Comparison of ENCODE assay signal across 1 cellular context in the genomic region with DNA sequence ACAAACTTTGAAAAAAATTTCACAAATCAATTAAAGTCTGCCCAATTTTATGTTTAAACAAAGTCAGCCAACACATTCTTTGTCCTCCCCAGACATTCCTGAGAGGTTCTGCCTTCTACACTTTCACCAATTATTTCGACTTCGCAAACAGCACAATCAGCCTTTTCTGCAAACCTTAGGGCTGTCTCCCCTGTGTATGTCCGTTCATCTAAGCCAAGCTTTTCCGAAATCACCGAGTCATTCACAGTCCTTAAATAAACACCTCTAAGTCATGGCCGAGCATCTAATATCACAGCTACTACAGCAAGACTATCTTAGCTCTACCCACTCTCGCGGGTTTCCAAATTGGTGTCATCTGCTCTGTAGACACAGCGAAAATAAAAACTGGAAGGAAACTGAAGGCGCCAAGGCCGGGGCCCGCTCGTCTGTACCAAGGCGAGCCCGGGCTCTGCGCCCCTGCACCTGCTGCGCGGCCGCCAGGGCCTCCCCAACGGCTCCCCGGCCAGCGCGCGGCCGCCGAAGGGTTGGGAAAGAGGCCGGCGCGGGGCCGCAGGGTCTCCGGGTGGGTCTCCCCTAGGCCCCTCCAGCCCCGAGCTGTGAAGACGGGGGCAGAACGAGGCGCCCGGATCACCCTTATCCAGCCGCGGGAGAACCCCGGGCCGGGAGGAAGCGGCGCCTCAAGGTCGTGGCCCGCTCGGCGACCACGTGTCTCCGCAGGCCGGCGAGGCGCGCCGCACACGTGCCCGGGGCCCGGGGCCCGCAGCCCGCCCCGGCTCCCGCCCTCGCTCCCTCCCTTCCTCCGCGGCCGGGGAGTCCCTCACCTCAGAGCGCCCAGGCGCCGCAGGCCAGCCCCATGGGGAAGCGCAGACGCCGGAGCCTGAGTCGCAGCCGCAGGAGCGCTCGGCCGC.
TF ChIP-seq lines count a peak whose summit lies in the region.

No MANE protein-coding gene starts in this region.

TF ChIP-seq in GM12878, 131 proteins besides CTCF, POLR2A, EP300 and RAD21 (continued from another document and continues in another):
- no peak for TF ChIP-seq EZH2 (IDR thresholded peaks at IDR 0.05; ENCODE audit: borderline replicate concordance, control insufficient read depth, low read depth, low read length)
- TF ChIP-seq RAD51 (IDR thresholded peaks at IDR 0.05) = no peak
- TF ChIP-seq, protein P1, sequence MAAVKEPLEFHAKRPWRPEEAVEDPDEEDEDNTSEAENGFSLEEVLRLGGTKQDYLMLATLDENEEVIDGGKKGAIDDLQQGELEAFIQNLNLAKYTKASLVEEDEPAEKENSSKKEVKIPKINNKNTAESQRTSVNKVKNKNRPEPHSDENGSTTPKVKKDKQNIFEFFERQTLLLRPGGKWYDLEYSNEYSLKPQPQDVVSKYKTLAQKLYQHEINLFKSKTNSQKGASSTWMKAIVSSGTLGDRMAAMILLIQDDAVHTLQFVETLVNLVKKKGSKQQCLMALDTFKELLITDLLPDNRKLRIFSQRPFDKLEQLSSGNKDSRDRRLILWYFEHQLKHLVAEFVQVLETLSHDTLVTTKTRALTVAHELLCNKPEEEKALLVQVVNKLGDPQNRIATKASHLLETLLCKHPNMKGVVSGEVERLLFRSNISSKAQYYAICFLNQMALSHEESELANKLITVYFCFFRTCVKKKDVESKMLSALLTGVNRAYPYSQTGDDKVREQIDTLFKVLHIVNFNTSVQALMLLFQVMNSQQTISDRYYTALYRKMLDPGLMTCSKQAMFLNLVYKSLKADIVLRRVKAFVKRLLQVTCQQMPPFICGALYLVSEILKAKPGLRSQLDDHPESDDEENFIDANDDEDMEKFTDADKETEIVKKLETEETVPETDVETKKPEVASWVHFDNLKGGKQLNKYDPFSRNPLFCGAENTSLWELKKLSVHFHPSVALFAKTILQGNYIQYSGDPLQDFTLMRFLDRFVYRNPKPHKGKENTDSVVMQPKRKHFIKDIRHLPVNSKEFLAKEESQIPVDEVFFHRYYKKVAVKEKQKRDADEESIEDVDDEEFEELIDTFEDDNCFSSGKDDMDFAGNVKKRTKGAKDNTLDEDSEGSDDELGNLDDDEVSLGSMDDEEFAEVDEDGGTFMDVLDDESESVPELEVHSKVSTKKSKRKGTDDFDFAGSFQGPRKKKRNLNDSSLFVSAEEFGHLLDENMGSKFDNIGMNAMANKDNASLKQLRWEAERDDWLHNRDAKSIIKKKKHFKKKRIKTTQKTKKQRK (IDR thresholded peaks at IDR 0.05; ENCODE audit: low read depth, low read length) = no peak
- TF ChIP-seq RBBP5 (conservative IDR thresholded peaks at IDR 0.05) = no peak
- no peak for TF ChIP-seq RELA (IDR thresholded peaks at IDR 0.05; ENCODE audit: borderline replicate concordance, partially characterized antibody)
- TF ChIP-seq HDAC6 (IDR thresholded peaks at IDR 0.05; ENCODE audit: unreplicated experiment) = peak; percentile 56
- TF ChIP-seq, protein P2, sequence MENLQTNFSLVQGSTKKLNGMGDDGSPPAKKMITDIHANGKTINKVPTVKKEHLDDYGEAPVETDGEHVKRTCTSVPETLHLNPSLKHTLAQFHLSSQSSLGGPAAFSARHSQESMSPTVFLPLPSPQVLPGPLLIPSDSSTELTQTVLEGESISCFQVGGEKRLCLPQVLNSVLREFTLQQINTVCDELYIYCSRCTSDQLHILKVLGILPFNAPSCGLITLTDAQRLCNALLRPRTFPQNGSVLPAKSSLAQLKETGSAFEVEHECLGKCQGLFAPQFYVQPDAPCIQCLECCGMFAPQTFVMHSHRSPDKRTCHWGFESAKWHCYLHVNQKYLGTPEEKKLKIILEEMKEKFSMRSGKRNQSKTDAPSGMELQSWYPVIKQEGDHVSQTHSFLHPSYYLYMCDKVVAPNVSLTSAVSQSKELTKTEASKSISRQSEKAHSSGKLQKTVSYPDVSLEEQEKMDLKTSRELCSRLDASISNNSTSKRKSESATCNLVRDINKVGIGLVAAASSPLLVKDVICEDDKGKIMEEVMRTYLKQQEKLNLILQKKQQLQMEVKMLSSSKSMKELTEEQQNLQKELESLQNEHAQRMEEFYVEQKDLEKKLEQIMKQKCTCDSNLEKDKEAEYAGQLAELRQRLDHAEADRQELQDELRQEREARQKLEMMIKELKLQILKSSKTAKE (IDR thresholded peaks at IDR 0.05; ENCODE audit: low read depth, poor library complexity, severe bottlenecking) = no peak
- TF ChIP-seq TBL1XR1 (IDR thresholded peaks at IDR 0.05; ENCODE audit: low read depth, low read length) = 0 out of 2 replicates have a peak, but pooled peaks have one; percentile 7
- TF ChIP-seq, protein P3, sequence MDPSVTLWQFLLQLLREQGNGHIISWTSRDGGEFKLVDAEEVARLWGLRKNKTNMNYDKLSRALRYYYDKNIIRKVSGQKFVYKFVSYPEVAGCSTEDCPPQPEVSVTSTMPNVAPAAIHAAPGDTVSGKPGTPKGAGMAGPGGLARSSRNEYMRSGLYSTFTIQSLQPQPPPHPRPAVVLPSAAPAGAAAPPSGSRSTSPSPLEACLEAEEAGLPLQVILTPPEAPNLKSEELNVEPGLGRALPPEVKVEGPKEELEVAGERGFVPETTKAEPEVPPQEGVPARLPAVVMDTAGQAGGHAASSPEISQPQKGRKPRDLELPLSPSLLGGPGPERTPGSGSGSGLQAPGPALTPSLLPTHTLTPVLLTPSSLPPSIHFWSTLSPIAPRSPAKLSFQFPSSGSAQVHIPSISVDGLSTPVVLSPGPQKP (IDR thresholded peaks at IDR 0.05; ENCODE audit: low read depth, low read length) = no peak
- TF ChIP-seq JUNB (IDR thresholded peaks at IDR 0.05) = no peak
- TF ChIP-seq, protein P4, sequence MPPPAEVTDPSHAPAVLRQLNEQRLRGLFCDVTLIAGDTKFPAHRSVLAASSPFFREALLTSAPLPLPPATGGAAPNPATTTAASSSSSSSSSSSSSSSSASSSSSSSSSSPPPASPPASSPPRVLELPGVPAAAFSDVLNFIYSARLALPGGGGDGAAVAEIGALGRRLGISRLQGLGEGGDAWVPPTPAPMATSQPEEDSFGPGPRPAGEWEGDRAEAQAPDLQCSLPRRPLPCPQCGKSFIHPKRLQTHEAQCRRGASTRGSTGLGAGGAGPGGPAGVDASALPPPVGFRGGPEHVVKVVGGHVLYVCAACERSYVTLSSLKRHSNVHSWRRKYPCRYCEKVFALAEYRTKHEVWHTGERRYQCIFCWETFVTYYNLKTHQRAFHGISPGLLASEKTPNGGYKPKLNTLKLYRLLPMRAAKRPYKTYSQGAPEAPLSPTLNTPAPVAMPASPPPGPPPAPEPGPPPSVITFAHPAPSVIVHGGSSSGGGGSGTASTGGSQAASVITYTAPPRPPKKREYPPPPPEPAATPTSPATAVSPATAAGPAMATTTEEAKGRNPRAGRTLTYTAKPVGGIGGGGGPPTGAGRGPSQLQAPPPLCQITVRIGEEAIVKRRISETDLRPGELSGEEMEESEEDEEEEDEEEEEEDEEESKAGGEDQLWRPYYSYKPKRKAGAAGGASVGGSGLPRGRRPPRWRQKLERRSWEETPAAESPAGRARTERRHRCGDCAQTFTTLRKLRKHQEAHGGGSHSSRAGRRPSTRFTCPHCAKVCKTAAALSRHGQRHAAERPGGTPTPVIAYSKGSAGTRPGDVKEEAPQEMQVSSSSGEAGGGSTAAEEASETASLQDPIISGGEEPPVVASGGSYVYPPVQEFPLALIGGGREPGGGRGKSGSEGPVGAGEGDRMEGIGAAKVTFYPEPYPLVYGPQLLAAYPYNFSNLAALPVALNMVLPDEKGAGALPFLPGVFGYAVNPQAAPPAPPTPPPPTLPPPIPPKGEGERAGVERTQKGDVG (CRISPR knock-in tag; IDR thresholded peaks at IDR 0.05) = no peak; the same call in 1 of the 2 replicates
- no peak for TF ChIP-seq NR2C2 (IDR thresholded peaks at IDR 0.05; ENCODE audit: borderline replicate concordance, control insufficient read depth, insufficient read length, low read depth)
- no peak for TF ChIP-seq CBX5 (IDR thresholded peaks at IDR 0.05; ENCODE audit: low read depth)
- no peak for TF ChIP-seq PAX5 (IDR thresholded peaks at IDR 0.05; ENCODE audit: borderline replicate concordance, low read depth, low read length)
- no peak for TF ChIP-seq FOS (IDR thresholded peaks at IDR 0.05; ENCODE audit: borderline replicate concordance, extremely low read depth, insufficient read length)
- TF ChIP-seq PAX8 (IDR thresholded peaks at IDR 0.05) = no peak
- TF ChIP-seq RCOR1 (conservative IDR thresholded peaks at IDR 0.05; ENCODE audit: low read depth, low read length) = no peak
- TF ChIP-seq IRF4 (IDR thresholded peaks at IDR 0.05; ENCODE audit: low read depth, low read length) = no peak
- no peak for TF ChIP-seq STAT1 (conservative IDR thresholded peaks at IDR 0.05)
- TF ChIP-seq, protein P5, sequence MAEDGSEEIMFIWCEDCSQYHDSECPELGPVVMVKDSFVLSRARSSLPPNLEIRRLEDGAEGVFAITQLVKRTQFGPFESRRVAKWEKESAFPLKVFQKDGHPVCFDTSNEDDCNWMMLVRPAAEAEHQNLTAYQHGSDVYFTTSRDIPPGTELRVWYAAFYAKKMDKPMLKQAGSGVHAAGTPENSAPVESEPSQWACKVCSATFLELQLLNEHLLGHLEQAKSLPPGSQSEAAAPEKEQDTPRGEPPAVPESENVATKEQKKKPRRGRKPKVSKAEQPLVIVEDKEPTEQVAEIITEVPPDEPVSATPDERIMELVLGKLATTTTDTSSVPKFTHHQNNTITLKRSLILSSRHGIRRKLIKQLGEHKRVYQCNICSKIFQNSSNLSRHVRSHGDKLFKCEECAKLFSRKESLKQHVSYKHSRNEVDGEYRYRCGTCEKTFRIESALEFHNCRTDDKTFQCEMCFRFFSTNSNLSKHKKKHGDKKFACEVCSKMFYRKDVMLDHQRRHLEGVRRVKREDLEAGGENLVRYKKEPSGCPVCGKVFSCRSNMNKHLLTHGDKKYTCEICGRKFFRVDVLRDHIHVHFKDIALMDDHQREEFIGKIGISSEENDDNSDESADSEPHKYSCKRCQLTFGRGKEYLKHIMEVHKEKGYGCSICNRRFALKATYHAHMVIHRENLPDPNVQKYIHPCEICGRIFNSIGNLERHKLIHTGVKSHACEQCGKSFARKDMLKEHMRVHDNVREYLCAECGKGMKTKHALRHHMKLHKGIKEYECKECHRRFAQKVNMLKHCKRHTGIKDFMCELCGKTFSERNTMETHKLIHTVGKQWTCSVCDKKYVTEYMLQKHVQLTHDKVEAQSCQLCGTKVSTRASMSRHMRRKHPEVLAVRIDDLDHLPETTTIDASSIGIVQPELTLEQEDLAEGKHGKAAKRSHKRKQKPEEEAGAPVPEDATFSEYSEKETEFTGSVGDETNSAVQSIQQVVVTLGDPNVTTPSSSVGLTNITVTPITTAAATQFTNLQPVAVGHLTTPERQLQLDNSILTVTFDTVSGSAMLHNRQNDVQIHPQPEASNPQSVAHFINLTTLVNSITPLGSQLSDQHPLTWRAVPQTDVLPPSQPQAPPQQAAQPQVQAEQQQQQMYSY (CRISPR knock-in tag; IDR thresholded peaks at IDR 0.05) = no peak
- TF ChIP-seq PML (IDR thresholded peaks at IDR 0.05; ENCODE audit: low read length) = no peak
- peak; percentile 99; the same call in 1 of the 2 replicates for TF ChIP-seq LARP7 (IDR thresholded peaks at IDR 0.05)
- TF ChIP-seq NFXL1 (IDR thresholded peaks at IDR 0.05; ENCODE audit: borderline replicate concordance) = no peak
- TF ChIP-seq MYB (IDR thresholded peaks at IDR 0.05; ENCODE audit: borderline replicate concordance, low read depth, low read length) = no peak
- TF ChIP-seq IKZF1 (conservative IDR thresholded peaks at IDR 0.05) = peak; percentile 91
- no peak for TF ChIP-seq SUPT20H (IDR thresholded peaks at IDR 0.05; ENCODE audit: borderline replicate concordance, control insufficient read depth, low read depth, low read length)
- no peak for TF ChIP-seq GABPA (IDR thresholded peaks at IDR 0.05; ENCODE audit: low read depth)
- TF ChIP-seq, protein P6, sequence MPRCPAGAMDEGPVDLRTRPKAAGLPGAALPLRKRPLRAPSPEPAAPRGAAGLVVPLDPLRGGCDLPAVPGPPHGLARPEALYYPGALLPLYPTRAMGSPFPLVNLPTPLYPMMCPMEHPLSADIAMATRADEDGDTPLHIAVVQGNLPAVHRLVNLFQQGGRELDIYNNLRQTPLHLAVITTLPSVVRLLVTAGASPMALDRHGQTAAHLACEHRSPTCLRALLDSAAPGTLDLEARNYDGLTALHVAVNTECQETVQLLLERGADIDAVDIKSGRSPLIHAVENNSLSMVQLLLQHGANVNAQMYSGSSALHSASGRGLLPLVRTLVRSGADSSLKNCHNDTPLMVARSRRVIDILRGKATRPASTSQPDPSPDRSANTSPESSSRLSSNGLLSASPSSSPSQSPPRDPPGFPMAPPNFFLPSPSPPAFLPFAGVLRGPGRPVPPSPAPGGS (IDR thresholded peaks at IDR 0.05; ENCODE audit: borderline replicate concordance, insufficient read depth, low read depth, low read length, poor library complexity, severe bottlenecking) = no peak
- no peak for TF ChIP-seq BMI1 (IDR thresholded peaks at IDR 0.05; ENCODE audit: borderline replicate concordance)
- TF ChIP-seq SMC3 (IDR thresholded peaks at IDR 0.05; ENCODE audit: borderline replicate concordance, low read length) = no peak
- TF ChIP-seq, protein P7, sequence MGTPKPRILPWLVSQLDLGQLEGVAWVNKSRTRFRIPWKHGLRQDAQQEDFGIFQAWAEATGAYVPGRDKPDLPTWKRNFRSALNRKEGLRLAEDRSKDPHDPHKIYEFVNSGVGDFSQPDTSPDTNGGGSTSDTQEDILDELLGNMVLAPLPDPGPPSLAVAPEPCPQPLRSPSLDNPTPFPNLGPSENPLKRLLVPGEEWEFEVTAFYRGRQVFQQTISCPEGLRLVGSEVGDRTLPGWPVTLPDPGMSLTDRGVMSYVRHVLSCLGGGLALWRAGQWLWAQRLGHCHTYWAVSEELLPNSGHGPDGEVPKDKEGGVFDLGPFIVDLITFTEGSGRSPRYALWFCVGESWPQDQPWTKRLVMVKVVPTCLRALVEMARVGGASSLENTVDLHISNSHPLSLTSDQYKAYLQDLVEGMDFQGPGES (IDR thresholded peaks at IDR 0.05) = no peak
- TF ChIP-seq SUZ12 (IDR thresholded peaks at IDR 0.05; ENCODE audit: unreplicated experiment) = no peak
- no peak for TF ChIP-seq ZNF384 (IDR thresholded peaks at IDR 0.05; ENCODE audit: borderline replicate concordance, low read depth, low read length)
- TF ChIP-seq FOXM1 (IDR thresholded peaks at IDR 0.05; ENCODE audit: low read depth, low read length) = no peak
- no peak for TF ChIP-seq ZNF274 (IDR thresholded peaks at IDR 0.05; ENCODE audit: insufficient read depth, insufficient read length)
- peak; percentile 45; the same call in 1 of the 2 replicates for TF ChIP-seq CHD1 (IDR thresholded peaks at IDR 0.05; ENCODE audit: low read depth, low read length)
- TF ChIP-seq ZSCAN29 (IDR thresholded peaks at IDR 0.05) = 0 out of 2 replicates have a peak, but pooled peaks have one; percentile 28
- TF ChIP-seq JUND (IDR thresholded peaks at IDR 0.05; ENCODE audit: low read depth, low read length) = no peak
- no peak for TF ChIP-seq CHD2 (IDR thresholded peaks at IDR 0.05; ENCODE audit: borderline replicate concordance, low read depth, low read length)
- no peak for TF ChIP-seq ETV6 (conservative IDR thresholded peaks at IDR 0.05 in 1 of 2, IDR thresholded peaks at IDR 0.05 in 1 of 2; ENCODE audit: borderline replicate concordance in 1 of 2, low read depth in 1 of 2)
- TF ChIP-seq, protein P8, sequence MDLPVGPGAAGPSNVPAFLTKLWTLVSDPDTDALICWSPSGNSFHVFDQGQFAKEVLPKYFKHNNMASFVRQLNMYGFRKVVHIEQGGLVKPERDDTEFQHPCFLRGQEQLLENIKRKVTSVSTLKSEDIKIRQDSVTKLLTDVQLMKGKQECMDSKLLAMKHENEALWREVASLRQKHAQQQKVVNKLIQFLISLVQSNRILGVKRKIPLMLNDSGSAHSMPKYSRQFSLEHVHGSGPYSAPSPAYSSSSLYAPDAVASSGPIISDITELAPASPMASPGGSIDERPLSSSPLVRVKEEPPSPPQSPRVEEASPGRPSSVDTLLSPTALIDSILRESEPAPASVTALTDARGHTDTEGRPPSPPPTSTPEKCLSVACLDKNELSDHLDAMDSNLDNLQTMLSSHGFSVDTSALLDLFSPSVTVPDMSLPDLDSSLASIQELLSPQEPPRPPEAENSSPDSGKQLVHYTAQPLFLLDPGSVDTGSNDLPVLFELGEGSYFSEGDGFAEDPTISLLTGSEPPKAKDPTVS (IDR thresholded peaks at IDR 0.05; ENCODE audit: low read depth, low read length) = no peak
- TF ChIP-seq SMARCA5 (IDR thresholded peaks at IDR 0.05) = no peak
